6 cellular contexts compared by ENCODE assay signal in the genomic region with DNA sequence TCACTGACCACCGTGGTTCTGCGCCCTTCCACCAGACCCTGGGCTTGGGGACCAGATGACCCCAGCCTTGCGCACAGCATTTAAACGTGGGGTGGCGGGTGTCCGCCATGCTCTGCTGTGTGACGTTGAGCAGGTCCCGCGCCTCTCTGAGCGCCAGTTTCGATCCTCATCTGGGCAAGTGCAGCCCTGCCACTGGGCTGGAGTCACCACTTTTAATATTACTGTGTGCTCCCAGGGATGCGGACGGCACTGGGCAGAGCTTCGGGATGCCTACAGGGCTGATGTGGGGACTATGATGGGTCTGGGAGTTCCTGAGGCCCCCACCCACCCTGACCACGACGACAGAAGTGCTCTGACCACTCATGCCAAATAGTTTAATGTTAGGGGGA.
DNase-seq lines count a peak whose midpoint lies in the region; ATAC-seq lines count a peak whose summit lies in the region.

No MANE protein-coding gene starts in this region.

- H3K4me3 Mint-ChIP-seq in stimulated activated naive CD8-positive, alpha-beta T cell treated with anti-CD3 and anti-CD28 coated beads, Interleukin-15, Interleukin-2, amounts not matched to agents 100 ng/mL and 50 ng/mL, for 24 hours = peak overlapping the region; percentile 84

- H3K36me3 ChIP-seq in iPS-18a (ENCODE audit: control insufficient read depth, low read depth, low read length) = peaks cover 10% of the 10 kb centered on the region

- H3K4me1 Mint-ChIP-seq in stimulated activated naive CD8-positive, alpha-beta T cell treated with anti-CD3 and anti-CD28 coated beads, Interleukin-15, Interleukin-2, amounts not matched to agents 100 ng/mL and 50 ng/mL, for 24 hours (ENCODE audit: low read depth) = peaks cover 10% of the 10 kb centered on the region

- H3K36me3 Mint-ChIP-seq in stimulated activated naive CD8-positive, alpha-beta T cell treated with anti-CD3 and anti-CD28 coated beads, Interleukin-15, Interleukin-2, amounts not matched to agents 100 ng/mL and 50 ng/mL, for 24 hours (ENCODE audit: low read depth) = peaks cover 7% of the 10 kb centered on the region

- no peaks in the 10 kb centered on the region for H3K9me3 ChIP-seq in iPS-18a (ENCODE audit: control insufficient read depth, low read depth, low read length)

- H3K4me3 ChIP-seq in iPS-18a (ENCODE audit: low read length) = peak overlapping the region; percentile 72

- no peaks in the 10 kb centered on the region for H3K27me3 Mint-ChIP-seq in stimulated activated naive CD8-positive, alpha-beta T cell treated with anti-CD3 and anti-CD28 coated beads, Interleukin-15, Interleukin-2, amounts not matched to agents 100 ng/mL and 50 ng/mL, for 24 hours

- ATAC-seq in stimulated activated naive CD8-positive, alpha-beta T cell treated with anti-CD3 and anti-CD28 coated beads, Interleukin-15, Interleukin-2, amounts not matched to agents 100 U/mL and 50 U/mL, for 24 hours = no peak

- peak overlapping the region; percentile 6 for H3K9ac ChIP-seq in iPS-18a (ENCODE audit: low read length)

- peak overlapping the region; percentile 84 for H3K27ac Mint-ChIP-seq in stimulated activated naive CD8-positive, alpha-beta T cell treated with anti-CD3 and anti-CD28 coated beads, Interleukin-15, Interleukin-2, amounts not matched to agents 100 ng/mL and 50 ng/mL, for 24 hours

- H3K4me1 ChIP-seq in iPS-18a (ENCODE audit: control insufficient read depth, low read depth, low read length) = no peaks in the 10 kb centered on the region

- DNase-seq in stimulated activated naive CD8-positive, alpha-beta T cell treated with anti-CD3 and anti-CD28 coated beads, Interleukin-15, Interleukin-2, amounts not matched to agents 100 U/mL and 50 U/mL, for 24 hours = no peak
- DNase-seq in GOT3 (lab: John Stamatoyannopoulos, UW) = no peak
- no peak for DNase-seq in NCI-H2107 treated with DMSO at 0.1 percent for 48 hours (lab: John Stamatoyannopoulos, UW; ENCODE audit: unreplicated experiment)
- no peak for DNase-seq in T-helper 9 cell

- H3K27me3 ChIP-seq in iPS-18a (ENCODE audit: control insufficient read depth, insufficient read depth, low read length) = no peaks in the 10 kb centered on the region

- H3K9me3 Mint-ChIP-seq in stimulated activated naive CD8-positive, alpha-beta T cell treated with anti-CD3 and anti-CD28 coated beads, Interleukin-15, Interleukin-2, amounts not matched to agents 100 ng/mL and 50 ng/mL, for 24 hours = no peaks in the 10 kb centered on the region

- no peak overlapping the region for H3K27ac ChIP-seq in iPS-18a (ENCODE audit: low read length)
